In genomic region chr10:101816375-101816773, GRCh38 we compare ENCODE assay signal across 10 cellular contexts. TPM values are rescaled to one million over a fixed set of nuclear protein-coding genes. Genes with fewer than 3 reads are reported as not detected.
A peak's percentile ranks its signal among the peaks of the same experiment; 100 is the strongest.
DNase-seq lines count a peak whose midpoint lies in the region; ATAC-seq and TF ChIP-seq lines count a peak whose summit lies in the region.
"Had no signal": no experiment of that assay in that cellular context is flagged by ENCODE, and none has a peak within 500 bp of the region (broad histone marks: within the 10 kb centered on the region; RNA-seq: fewer than 3 reads in every experiment).

No MANE protein-coding gene starts in this region.

- TF ChIP-seq CTCF in adrenal gland (IDR thresholded peaks at IDR 0.05) = no peak
- no peak for TF ChIP-seq CTCF in liver (IDR thresholded peaks at IDR 0.05; ENCODE audit: low read depth, low read length, missing input control)
- no peak for TF ChIP-seq CTCF in thyroid gland (IDR thresholded peaks at IDR 0.05)

- peaks cover 48% of the 10 kb centered on the region for H3K4me1 Mint-ChIP-seq in activated CD4-positive, alpha-beta T cell treated with anti-CD3 and anti-CD28 coated beads, Interleukin-2, amount 10 ng/mL, durations not matched to agents 7 days and 5 days

- H3K4me1 ChIP-seq in adrenal gland (replicated peaks in 1 of 2) (peaks cover 25 to 54% of the 10 kb centered on the region in 2 donors), liver (ENCODE audit: control insufficient read depth in 4 of 4, insufficient read depth in 4 of 4, low read length in 3 of 4) (peaks cover 9 to 39% (median 23%) of the 10 kb centered on the region in 4 donors), thyroid gland (peaks cover 22 to 25% of the 10 kb centered on the region in 2 donors)

- H3K27ac Mint-ChIP-seq in activated CD4-positive, alpha-beta T cell treated with anti-CD3 and anti-CD28 coated beads, Interleukin-2, amount 10 ng/mL, durations not matched to agents 7 days and 5 days = peak overlapping the region; percentile 100

- H3K36me3 ChIP-seq in adrenal gland (replicated peaks in 1 of 2) (peaks cover 0 to 13% of the 10 kb centered on the region in 2 donors), liver (ENCODE audit: control insufficient read depth in 4 of 4, insufficient read depth in 3 of 4, low read depth in 1 of 4, low read length in 3 of 4) (peaks cover 0 to 5% (median 3%) of the 10 kb centered on the region in 4 donors), thyroid gland (no peaks in the 10 kb centered on the region)

- TF ChIP-seq RAD21 in liver (IDR thresholded peaks at IDR 0.05) = no peak

- no peaks in the 10 kb centered on the region for H3K27me3 Mint-ChIP-seq in activated CD4-positive, alpha-beta T cell treated with anti-CD3 and anti-CD28 coated beads, Interleukin-2, amount 10 ng/mL, durations not matched to agents 7 days and 5 days

- H3K9me3 Mint-ChIP-seq in activated CD4-positive, alpha-beta T cell treated with anti-CD3 and anti-CD28 coated beads, Interleukin-2, amount 10 ng/mL, durations not matched to agents 7 days and 5 days = no peaks in the 10 kb centered on the region

- POLR2A ChIA-PET in activated CD4-positive, alpha-beta T cell treated with anti-CD3 and anti-CD28 coated beads, Interleukin-2, amount 10 ng/mL, durations not matched to agents 7 days and 5 days (lab: Charles Lee) = no interaction called here

- ATAC-seq in GM18873 (IDR thresholded peaks at IDR 0.05; ENCODE audit: low FRiP score, unreplicated experiment) (no peak), HG03025 (IDR thresholded peaks at IDR 0.05; ENCODE audit: low FRiP score, unreplicated experiment) (no peak)

- H3K9ac ChIP-seq in liver (ENCODE audit: low read depth in 1 of 2, low read length in 2 of 2) = peak overlapping the region; percentile 89 to 97

- H3K9me3 ChIP-seq in adrenal gland (replicated peaks in 1 of 3) (no peaks in the 10 kb centered on the region), liver (ENCODE audit: control insufficient read depth in 4 of 4, low read length in 3 of 4) (no peaks in the 10 kb centered on the region), thyroid gland (no peaks in the 10 kb centered on the region)

- peak overlapping the region; percentile 100 for H3K4me3 Mint-ChIP-seq in activated CD4-positive, alpha-beta T cell treated with anti-CD3 and anti-CD28 coated beads, Interleukin-2, amount 10 ng/mL, durations not matched to agents 7 days and 5 days

- TF ChIP-seq POLR2A in adrenal gland (IDR thresholded peaks at IDR 0.05) (no peak), thyroid gland (IDR thresholded peaks at IDR 0.05) (no peak)

- intact Hi-C loops in adrenal gland (cut with DNase I) = loop anchor here in 1 of 2 donors (10.0 kb wide), 1 partner anchor 882 kb away; no protein-coding TSS in a partner anchor
- intact Hi-C loops in thyroid gland (cut with DNase I) = no loop called here

- H3K27ac ChIP-seq in adrenal gland = peak overlapping the region in 4 of 5 donors; percentile 4 to 96 (median 58)
- H3K27ac ChIP-seq in liver (ENCODE audit: low read depth in 1 of 2, low read length in 2 of 2) = peak overlapping the region; percentile 72 to 91
- no peak overlapping the region for H3K27ac ChIP-seq in thyroid gland

- H3K36me3 Mint-ChIP-seq in activated CD4-positive, alpha-beta T cell treated with anti-CD3 and anti-CD28 coated beads, Interleukin-2, amount 10 ng/mL, durations not matched to agents 7 days and 5 days (ENCODE audit: low read depth) = peaks cover 31% of the 10 kb centered on the region

- CTCF ChIA-PET in activated CD4-positive, alpha-beta T cell treated with anti-CD3 and anti-CD28 coated beads, Interleukin-2, amount 10 ng/mL, durations not matched to agents 7 days and 5 days (lab: Charles Lee) = interaction anchor here (0.5 to 1.4 kb wide), 4 partner anchors 13 to 646 kb away, joined by 3 to 5 read pairs (median 3); no protein-coding TSS in a partner anchor

- H3K4me3 ChIP-seq in adrenal gland = peak overlapping the region in 2 of 4 donors; percentile 92 to 94
- peak overlapping the region; percentile 80 to 96 (median 83) for H3K4me3 ChIP-seq in liver (ENCODE audit: low read depth in 1 of 3, low read length in 3 of 3)
- peak overlapping the region in 2 of 3 donors; percentile 9 to 84 for H3K4me3 ChIP-seq in thyroid gland (replicated peaks in 1 of 3)

- no peak for DNase-seq in activated CD4-positive, alpha-beta T cell treated with anti-CD3 and anti-CD28 coated beads, Interleukin-2, amount 10 ng/mL, durations not matched to agents 7 days and 5 days
- DNase-seq in activated CD4-positive, alpha-beta T cell treated with anti-CD3 and anti-CD28 coated beads for 4 hours = no peak
- DNase-seq in adrenal gland (no peak), thyroid gland (no peak), NCI-H748 (lab: John Stamatoyannopoulos, UW; ENCODE audit: unreplicated experiment) (no peak)

- H3K27me3 ChIP-seq in adrenal gland (no peaks in the 10 kb centered on the region), liver (ENCODE audit: control insufficient read depth in 4 of 4, insufficient read depth in 4 of 4, low read length in 3 of 4) (no peaks in the 10 kb centered on the region), thyroid gland (no peaks in the 10 kb centered on the region)

- WGBS in adrenal gland, 4 donors = 0 to 3% (median 0%) methylated on average over 5 of the region's 5 CpGs
- WGBS in liver = 2% methylated on average over 5 of the region's 5 CpGs
- WGBS in thyroid gland, 2 donors = 2 to 3% methylated on average over 5 of the region's 5 CpGs

TF ChIP-seq in liver, 16 proteins besides CTCF, POLR2A, EP300 and RAD21 (continues in another document):
- TF ChIP-seq NR2F2 (IDR thresholded peaks at IDR 0.05) (no peak), ZBTB33 (IDR thresholded peaks at IDR 0.05) (no peak), FOXA1 (IDR thresholded peaks at IDR 0.05) (no peak), ATF3 (IDR thresholded peaks at IDR 0.05) (no peak), YY1 (IDR thresholded peaks at IDR 0.05) (no peak), EGR1 (IDR thresholded peaks at IDR 0.05; ENCODE audit: low read depth in 2 of 2) (no peak), FOXA2 (IDR thresholded peaks at IDR 0.05) (no peak)

RNA-seq across cellular contexts. Expression of gene OGA, which starts 1.9 kb away (rescaled TPM):
- 100 to 1,000 TPM; 135 to 145 TPM for total RNA-seq in activated CD4-positive, alpha-beta T cell treated with anti-CD3 and anti-CD28 coated beads, Interleukin-2, amount 10 ng/mL, durations not matched to agents 7 days and 5 days
- total RNA-seq in adrenal gland (100 to 1,000 TPM in 1 of 8 donors, 10 to 100 TPM in 7; 32.8 to 102 (median 72.0) TPM), liver (10 to 100 TPM; 60.5 to 64.3 TPM), thyroid gland (100 to 1,000 TPM; 114 to 205 (median 157) TPM)
- polyA plus RNA-seq in adrenal gland (10 to 100 TPM; 55.4 to 81.2 (median 65.5) TPM), liver (10 to 100 TPM; 18.0 to 22.2 TPM)

RNA-seq across cellular contexts. Expression of gene KCNIP2, which starts 27.2 kb away (rescaled TPM):
- 1 to 10 TPM; 3.5 to 4.5 TPM for total RNA-seq in activated CD4-positive, alpha-beta T cell treated with anti-CD3 and anti-CD28 coated beads, Interleukin-2, amount 10 ng/mL, durations not matched to agents 7 days and 5 days
- 1 to 10 TPM in 7 of 8 donors, not detected in 1; 2.2 to 7.2 (median 3.9) TPM for total RNA-seq in adrenal gland
- 10 to 100 TPM in 1 of 3 donors, 1 to 10 TPM in 2; 3.7 to 23.0 (median 8.4) TPM for polyA plus RNA-seq in adrenal gland
- total RNA-seq in liver = 1 to 10 TPM in 1 of 2 donors, under 1 TPM in 1; 0.98 to 2.0 TPM
- under 1 TPM; 0.18 to 0.46 TPM for polyA plus RNA-seq in liver
- total RNA-seq in thyroid gland = 1 to 10 TPM; 1.0 to 3.5 (median 1.4) TPM

RNA-seq across cellular contexts. Expression of gene NPM3, which starts 33.1 kb away (rescaled TPM):
- 10 to 100 TPM; 25.9 to 30.3 TPM for total RNA-seq in activated CD4-positive, alpha-beta T cell treated with anti-CD3 and anti-CD28 coated beads, Interleukin-2, amount 10 ng/mL, durations not matched to agents 7 days and 5 days
- total RNA-seq in adrenal gland (10 to 100 TPM; 20.6 to 51.5 (median 36.8) TPM), liver (10 to 100 TPM in 1 of 2 donors, 1 to 10 TPM in 1; 9.3 to 24.9 TPM), thyroid gland (10 to 100 TPM in 3 of 4 donors, 1 to 10 TPM in 1; 9.0 to 27.3 (median 20.7) TPM)
- polyA plus RNA-seq in adrenal gland (10 to 100 TPM; 14.7 to 23.8 (median 19.8) TPM), liver (10 to 100 TPM in 1 of 2 donors, 1 to 10 TPM in 1; 3.4 to 15.5 TPM)

RNA-seq across cellular contexts. Expression of gene FGF8, which starts 40.5 kb away (rescaled TPM):
- not detected for total RNA-seq in activated CD4-positive, alpha-beta T cell treated with anti-CD3 and anti-CD28 coated beads, Interleukin-2, amount 10 ng/mL, durations not matched to agents 7 days and 5 days
- total RNA-seq in adrenal gland (not detected), liver (under 1 TPM in 1 of 2 donors, not detected in 1; 0.42 TPM), thyroid gland (not detected)
- polyA plus RNA-seq in adrenal gland (not detected), liver (not detected)
- total RNA-seq: dermis microvascular lymphatic vessel endothelial cell, subcutaneous adipose tissue had no signal

Comparison
In these comparisons a context has a peak if more than half of its experiments do, and no peak if none do; other contexts are left out.
1. H3K27ac ChIP-seq: peak in adrenal gland (4 of 5) and liver (2 of 2); none in thyroid gland (0 of 3).